2 cellular contexts compared by ENCODE assay signal in the genomic region with DNA sequence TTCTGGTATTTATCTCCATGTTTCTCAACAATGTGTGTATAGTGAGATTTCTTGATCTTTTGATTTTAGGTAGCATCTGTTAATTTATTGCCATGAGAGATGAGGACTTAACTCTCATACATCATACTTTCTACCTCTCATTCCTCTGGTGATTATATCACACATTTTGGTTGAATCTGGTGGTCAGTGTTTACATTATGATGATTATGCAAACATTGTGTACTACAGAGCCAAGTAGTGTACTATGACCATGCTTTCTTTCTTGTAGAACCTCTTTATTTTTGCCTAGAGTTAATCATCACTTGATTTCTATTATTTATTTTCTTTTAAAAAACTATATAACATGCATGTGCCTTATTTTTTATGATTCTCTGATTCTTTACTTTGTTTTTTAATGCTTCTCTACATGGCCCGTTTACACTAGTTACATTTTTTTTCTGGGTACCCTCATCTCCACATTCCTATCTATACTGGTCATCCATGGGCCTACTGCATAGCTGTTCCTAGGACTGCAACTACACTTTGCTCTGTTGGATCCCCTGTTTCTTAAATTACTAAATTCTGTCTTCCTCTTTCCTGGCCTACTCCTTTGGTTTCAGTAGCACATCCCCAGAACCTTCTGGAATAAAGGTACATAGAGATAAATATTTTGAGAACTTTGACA.
TF ChIP-seq lines count a peak whose summit lies in the region.

No MANE protein-coding gene starts in this region.

TF ChIP-seq in IMR-90, 13 proteins besides CTCF, POLR2A, EP300 and RAD21:
- no peak for TF ChIP-seq MXI1 (IDR thresholded peaks at IDR 0.05; ENCODE audit: borderline replicate concordance, low read depth, low read length)
- no peak for TF ChIP-seq RCOR1 (IDR thresholded peaks at IDR 0.05; ENCODE audit: insufficient replicate concordance, low read length)
- TF ChIP-seq CEBPB (IDR thresholded peaks at IDR 0.05; ENCODE audit: low read depth, low read length) = peak; percentile 44; the same call in 1 of the 2 replicates

TF ChIP-seq in HepG2, 621 proteins besides CTCF, POLR2A, EP300 and RAD21:
- no peak for TF ChIP-seq ZNF225 (CRISPR knock-in tag; IDR thresholded peaks at IDR 0.05)
- 0 out of 2 replicates have a peak, but pooled peaks have one; percentile 15 for TF ChIP-seq FOXA3 (CRISPR knock-in tag; IDR thresholded peaks at IDR 0.05)
- peak; percentile 56; the same call in 1 of the 2 replicates for TF ChIP-seq FOXA1 (IDR thresholded peaks at IDR 0.05)
- no peak for TF ChIP-seq FOXA1 (CRISPR knock-in tag; IDR thresholded peaks at IDR 0.05)
- TF ChIP-seq HOXA5 (CRISPR knock-in tag; IDR thresholded peaks at IDR 0.05) = no peak
